9 cellular contexts compared by ENCODE assay signal in the genomic region with DNA sequence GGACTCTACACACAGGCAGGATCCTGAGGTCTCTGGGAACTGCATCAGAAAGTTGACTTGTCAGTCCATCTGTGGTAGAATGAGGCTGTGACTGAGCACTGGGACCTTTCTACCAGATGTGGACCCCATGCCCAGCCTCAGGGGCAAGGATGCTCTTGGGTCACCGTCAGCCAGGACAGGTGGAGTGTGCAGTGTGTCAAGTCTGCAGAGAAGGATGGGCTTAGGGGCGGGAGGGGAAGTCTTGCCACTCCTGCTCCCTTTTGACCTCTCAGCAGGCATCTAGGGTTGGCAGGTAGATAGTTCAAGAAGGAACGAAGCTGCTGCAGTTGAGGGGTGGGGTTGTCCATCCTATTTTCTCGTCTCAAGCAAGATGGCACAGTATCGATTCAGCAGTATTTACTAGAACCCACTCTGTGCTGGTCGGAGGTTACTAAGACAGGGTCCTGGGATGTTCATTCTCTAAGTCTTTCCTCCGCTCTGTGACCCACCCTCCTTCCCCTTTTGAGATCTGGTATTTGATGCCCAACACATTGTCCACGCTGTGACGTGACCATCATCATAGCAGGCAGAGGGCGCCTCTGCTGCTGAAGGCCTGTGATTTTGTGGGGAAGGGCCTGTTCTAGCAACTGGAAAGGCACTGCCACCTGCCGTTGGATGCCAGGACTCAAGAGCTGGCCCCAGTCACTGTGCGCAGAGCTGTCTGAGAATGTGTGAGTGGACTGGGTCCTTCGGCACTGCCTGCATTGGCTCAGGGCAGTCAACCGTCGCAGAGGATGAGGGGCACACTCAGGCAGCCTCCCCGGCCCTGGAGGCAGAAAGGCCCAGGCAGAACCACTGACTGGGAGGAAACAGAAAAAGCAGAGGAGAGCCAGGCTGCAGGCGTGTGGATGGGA. TPM values are rescaled to one million over a fixed set of nuclear protein-coding genes. Genes with fewer than 3 reads are reported as not detected.
DNase-seq lines count a peak whose midpoint lies in the region; ATAC-seq and TF ChIP-seq lines count a peak whose summit lies in the region.
"Had no signal": no experiment of that assay in that cellular context is flagged by ENCODE, and none has a peak within 500 bp of the region (broad histone marks: within the 10 kb centered on the region; RNA-seq: fewer than 3 reads in every experiment).

No MANE protein-coding gene starts in this region.

- intact Hi-C loops in Calu3 (cut with micrococcal nuclease; ENCODE audit: unreplicated experiment), result loop anchor here (1.0 kb wide), 1 partner anchor 69 kb away; no protein-coding TSS in a partner anchor
- intact Hi-C loops in adrenal gland (cut with DNase I), result loop anchor here in 1 of 2 donors (5.0 kb wide), 1 partner anchor 69 kb away; no protein-coding TSS in a partner anchor
- intact Hi-C loops in left cardiac atrium (cut with DNase I), result loop anchor here in 1 of 2 donors (2.0 kb wide), 1 partner anchor 76 kb away; no protein-coding TSS in a partner anchor

- H3K9me3 Mint-ChIP-seq in Calu3 (ENCODE audit: low read depth, unreplicated experiment), result no peaks in the 10 kb centered on the region
- H3K9me3 Mint-ChIP-seq: T-cell had no signal

- no peaks in the 10 kb centered on the region for H4K20me1 ChIP-seq in OCI-LY3 (ENCODE audit: insufficient read depth, low read length)

- H3K9ac ChIP-seq in OCI-LY3 (ENCODE audit: low read length), result no peak overlapping the region

- no TSS peak for BruUV-seq in Calu3 (replicated peaks; lab: Mats Ljungman, UMichigan)

- DNase-seq in Calu3 (peak; percentile 66), adrenal gland (peak; percentile 65 to 90 (median 81)), left cardiac atrium (peak; percentile 56), pulmonary artery endothelial cell (ENCODE audit: low read depth, low spot score) (peak; percentile 63)
- peak; percentile 41 for DNase-seq in Jurkat, Clone E6-1 (ENCODE audit: low read depth, low spot score)
- no peak for DNase-seq in activated CD4-positive, CD25-positive, alpha-beta regulatory T cell (lab: John Stamatoyannopoulos, UW)

- H3K36me3 Mint-ChIP-seq in Calu3 (ENCODE audit: insufficient read depth, unreplicated experiment), result peaks cover 95% of the 10 kb centered on the region

- CTCF ChIA-PET in Calu3 (lab: Charles Lee), result interaction anchor here (0.6 to 1.2 kb wide), 9 partner anchors 24 to 307 kb away, joined by 3 to 15 read pairs (median 4); no protein-coding TSS in a partner anchor

- H3K9me3 ChIP-seq in OCI-LY3 (ENCODE audit: insufficient read depth, low read length), result no peaks in the 10 kb centered on the region
- H3K9me3 ChIP-seq in adrenal gland (replicated peaks in 1 of 3), result no peaks in the 10 kb centered on the region

- ATAC-seq in left cardiac atrium (peak; percentile 63 to 80), HG03139 (IDR thresholded peaks at IDR 0.05; ENCODE audit: unreplicated experiment) (no peak)

- H3K27me3 ChIP-seq in OCI-LY3 (ENCODE audit: low read depth, low read length), result no peaks in the 10 kb centered on the region
- H3K27me3 ChIP-seq in adrenal gland, result no peaks in the 10 kb centered on the region

- no peaks in the 10 kb centered on the region for H3K27me3 Mint-ChIP-seq in Calu3 (ENCODE audit: unreplicated experiment)
- H3K27me3 Mint-ChIP-seq: T-cell had no signal

- H3K27ac ChIP-seq in OCI-LY3 (ENCODE audit: low read length) (no peak overlapping the region), adrenal gland (peak overlapping the region in 4 of 5 donors; percentile 29 to 82 (median 52))

- H3K4me2 ChIP-seq in OCI-LY3 (ENCODE audit: low read length), result no peak overlapping the region

- no peak overlapping the region for H3K27ac Mint-ChIP-seq in Calu3 (ENCODE audit: unreplicated experiment)

- H3K36me3 ChIP-seq in OCI-LY3 (replicated peaks; ENCODE audit: low read depth, low read length), result peaks cover 50% of the 10 kb centered on the region
- H3K36me3 ChIP-seq in adrenal gland (replicated peaks in 1 of 2), result peaks cover 0 to 66% of the 10 kb centered on the region in 2 donors

- no peaks in the 10 kb centered on the region for H3K79me2 ChIP-seq in OCI-LY3 (ENCODE audit: low read length)

- peak; percentile 50 for TF ChIP-seq CTCF in Calu3 (IDR thresholded peaks at IDR 0.05; ENCODE audit: unreplicated experiment)
- TF ChIP-seq CTCF in OCI-LY3 (IDR thresholded peaks at IDR 0.05; ENCODE audit: low read depth, low read length), result peak; percentile 62
- peak; percentile 28 to 74 (median 66) for TF ChIP-seq CTCF in adrenal gland (IDR thresholded peaks at IDR 0.05)

- no peak for TF ChIP-seq POLR2A in adrenal gland (IDR thresholded peaks at IDR 0.05)

- peaks cover 9% of the 10 kb centered on the region for H3K4me1 Mint-ChIP-seq in Calu3 (ENCODE audit: low read depth, unreplicated experiment)

- WGBS in adrenal gland, 4 donors, result 66 to 71% (median 69%) methylated on average over 13 to 17 of the region's 17 CpGs

- H3K4me1 ChIP-seq in OCI-LY3 (ENCODE audit: low read length) (peaks cover 14% of the 10 kb centered on the region), adrenal gland (replicated peaks in 1 of 2) (peaks cover 0 to 34% of the 10 kb centered on the region in 2 donors)

- no peak overlapping the region for H3K4me3 Mint-ChIP-seq in Calu3 (ENCODE audit: low read depth, unreplicated experiment)
- H3K4me3 Mint-ChIP-seq: T-cell had no signal

- no peak overlapping the region for H2AFZ ChIP-seq in OCI-LY3 (ENCODE audit: low read depth, low read length)

- H3K4me3 ChIP-seq in Jurkat, Clone E6-1 (ENCODE audit: low read length), result no peak overlapping the region
- H3K4me3 ChIP-seq in OCI-LY3 (ENCODE audit: low read length) (no peak overlapping the region), adrenal gland (no peak overlapping the region)

RNA-seq across cellular contexts. Expression of gene RBCK1, which starts 23.2 kb away (rescaled TPM):
- total RNA-seq in Calu3 (2022) (142 and 144 TPM in 2 replicates), adrenal gland (100 to 1,000 TPM in 6 of 8 donors, 10 to 100 TPM in 2; 79.4 to 163 (median 128) TPM), left cardiac atrium (10 to 100 TPM; 41.6 to 43.5 TPM), pulmonary artery endothelial cell (74.0 and 74.6 TPM in 2 replicates)
- polyA plus RNA-seq in Jurkat, Clone E6-1 (2012; ENCODE audit: insufficient read depth, insufficient read length), result 112 TPM
- 100 to 1,000 TPM in 2 of 3 donors, 10 to 100 TPM in 1; 82.9 to 339 (median 253) TPM for polyA plus RNA-seq in adrenal gland

RNA-seq across cellular contexts. Expression of gene TBC1D20, which starts 31.1 kb away (rescaled TPM):
- total RNA-seq in Calu3 (2022) (15.0 and 18.7 TPM in 2 replicates), adrenal gland (10 to 100 TPM; 37.5 to 53.6 (median 47.7) TPM), left cardiac atrium (10 to 100 TPM; 23.7 to 24.3 TPM), pulmonary artery endothelial cell (23.9 and 32.1 TPM in 2 replicates)
- 18.2 TPM for polyA plus RNA-seq in Jurkat, Clone E6-1 (2012; ENCODE audit: insufficient read depth, insufficient read length)
- 10 to 100 TPM; 23.8 to 38.5 (median 38.2) TPM for polyA plus RNA-seq in adrenal gland

RNA-seq across cellular contexts. Expression of gene TRIB3, which starts 50.7 kb away (rescaled TPM):
- total RNA-seq in Calu3 (2022) (47.2 and 53.0 TPM in 2 replicates), adrenal gland (10 to 100 TPM in 4 of 8 donors, 1 to 10 TPM in 4; 6.4 to 39.7 (median 11.0) TPM), left cardiac atrium (1 to 10 TPM; 1.4 to 3.4 TPM), pulmonary artery endothelial cell (45.9 and 62.9 TPM in 2 replicates)
- 19.0 TPM for polyA plus RNA-seq in Jurkat, Clone E6-1 (2012; ENCODE audit: insufficient read depth, insufficient read length)
- 10 to 100 TPM in 1 of 3 donors, 1 to 10 TPM in 2; 4.3 to 10.8 (median 5.3) TPM for polyA plus RNA-seq in adrenal gland

Comparison
In these comparisons a context has a peak if more than half of its experiments do, and no peak if none do; other contexts are left out.
1. DNase-seq: peak in Calu3 (single experiment), Jurkat, Clone E6-1 (single experiment), adrenal gland (7 of 7), left cardiac atrium (single experiment) and pulmonary artery endothelial cell (single experiment); none in activated CD4-positive, CD25-positive, alpha-beta regulatory T cell (0 of 4).
2. Peak in every context shown above with its lines, with median percentiles within 50 percentile points of each other: CTCF ChIP-seq.